ENCODE assay signal across 12 cellular contexts in genomic region chr9:89617978-89618377, GRCh38. TPM values are rescaled to one million over a fixed set of nuclear protein-coding genes. Genes with fewer than 3 reads are reported as not detected.
"Had no signal": no experiment of that assay in that cellular context is flagged by ENCODE, and none has a peak within 500 bp of the region (broad histone marks: within the 10 kb centered on the region; RNA-seq: fewer than 3 reads in every experiment).

No MANE protein-coding gene starts in this region.

- ATAC-seq: activated CD8-positive, alpha-beta memory T cell treated with anti-CD3 and anti-CD28 coated beads, Interleukin-2, amount 10 ng/mL, durations not matched to agents 7 days and 5 days; activated naive CD4-positive, alpha-beta T cell treated with anti-CD3 and anti-CD28 coated beads, Interleukin-2, amount 50 U/mL, for 72 hours; effector memory CD8-positive, alpha-beta T cell; left colon; stimulated activated effector memory CD8-positive, alpha-beta T cell treated with anti-CD3 and anti-CD28 coated beads, Interleukin-12 subunit alpha, Interleukin-12 subunit beta, amount 100 ng/mL, for 72 hours had no signal

- H3K4me3 ChIP-seq: transverse colon had no signal

- H3K27ac ChIP-seq: transverse colon had no signal

- H3K27me3 ChIP-seq: transverse colon had no signal

- DNase-seq: activated CD4-positive, alpha-beta T cell treated with anti-CD3 and anti-CD28 coated beads, Interleukin-2, amount 50 U/mL, for 4 hours; activated CD8-positive, alpha-beta memory T cell treated with anti-CD3 and anti-CD28 coated beads, Interleukin-2, amount 10 ng/mL, durations not matched to agents 7 days and 5 days; activated effector memory CD4-positive, alpha-beta T cell treated with anti-CD3 and anti-CD28 coated beads, Interleukin-2, amount 50 U/mL, for 16 hours; activated T-cell treated with anti-CD3 and anti-CD28 coated beads, Interleukin-2, amount 50 U/mL, for 24 hours; amniotic stem cell; effector memory CD8-positive, alpha-beta T cell; hippocampal formation; left colon; transverse colon had no signal

- H3K9me3 ChIP-seq: transverse colon had no signal

- H3K36me3 ChIP-seq: transverse colon had no signal

RNA-seq across cellular contexts. Expression of gene GADD45G, which starts 13.2 kb away (rescaled TPM):
- total RNA-seq: epithelial cell of proximal tubule had no signal
